Comparison of ENCODE assay signal across 8 cellular contexts in the genomic region with DNA sequence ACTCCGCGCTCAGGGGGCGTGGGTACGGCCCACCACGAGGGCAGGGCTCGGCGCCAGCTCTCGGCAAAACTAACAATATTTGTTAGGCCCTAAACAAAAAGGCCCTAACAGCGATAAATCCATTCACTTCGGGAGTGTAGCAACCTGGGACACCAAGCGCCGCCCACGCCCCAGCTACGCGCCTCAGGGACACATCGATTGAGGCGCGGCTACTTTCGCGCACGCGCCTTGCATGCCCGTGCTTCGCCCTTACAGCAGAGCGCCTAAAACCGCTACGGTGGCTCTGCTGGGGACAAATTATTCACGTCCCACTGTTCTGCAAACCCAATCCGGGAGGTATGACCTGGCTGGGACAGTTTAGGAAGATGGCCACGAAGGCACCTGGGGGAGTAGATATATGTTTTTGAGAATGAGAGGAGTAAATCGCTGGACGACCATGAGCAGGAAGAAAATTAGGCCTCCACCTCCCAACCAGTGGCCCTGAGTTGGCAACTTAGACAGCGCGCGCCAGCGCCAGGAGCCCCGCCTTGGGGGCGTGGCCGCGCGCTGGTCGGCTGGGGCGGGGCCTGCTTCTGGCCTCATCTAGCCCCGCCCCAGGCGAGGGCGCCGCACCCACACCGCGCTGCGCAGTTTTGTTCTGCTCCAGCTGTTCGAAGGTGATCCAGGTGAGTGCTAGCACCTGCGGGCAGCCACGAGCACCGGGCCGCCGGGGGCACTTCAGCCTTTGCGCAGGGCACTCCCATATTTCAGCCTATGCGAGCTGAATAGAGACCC. TPM values are rescaled to one million over a fixed set of nuclear protein-coding genes. Genes with fewer than 3 reads are reported as not detected.
A peak's percentile ranks its signal among the peaks of the same experiment; 100 is the strongest.
DNase-seq lines count a peak whose midpoint lies in the region; ATAC-seq and TF ChIP-seq lines count a peak whose summit lies in the region.

Gene MGST3 (plus strand): TSS at position 606 of the 774 bp plus-strand sequence. CDS start 18,614 bp downstream, outside the sequence.

- H3K9me3 ChIP-seq in heart right ventricle: no peaks in the 10 kb centered on the region
- no peaks in the 10 kb centered on the region for H3K9me3 ChIP-seq in upper lobe of left lung

- intact Hi-C loops in T-helper 1 cell treated with Interleukin-12 subunit alpha and Interleukin-12 subunit beta and Interleukin-4 antibody, amounts not matched to agents 30 ng/mL and 1 ng/mL, for 36 hours (cut with micrococcal nuclease): loop anchor here (1.0 to 10.0 kb wide), 12 partner anchors 33 to 1589 kb away; partner anchors contain the start of genes ALDH9A1, FAM78B, POU2F1 and TADA1
- intact Hi-C loops in heart right ventricle (cut with DNase I) (loop anchor here in 4 of 10 donors (2.0 to 10.0 kb wide), 4 partner anchors 32 to 134 kb away; partner anchors contain the start of genes ALDH9A1 (in 4 of the 4) and TMCO1 (in 1 of the 4)), posterior cingulate gyrus (cut with DNase I) (loop anchor here (5.0 kb wide), 1 partner anchor 196 kb away; the partner anchor contains the start of gene UCK2)

- H3K36me3 ChIP-seq in heart right ventricle (peaks cover 0 to 8% (median 0%) of the 10 kb centered on the region in 9 donors), upper lobe of left lung (no peaks in the 10 kb centered on the region)

- DNase-seq in NCI-H1694 (lab: John Stamatoyannopoulos, UW) (peak; percentile 99), amniotic epithelial cell (ENCODE audit: low read depth) (peak; percentile 81), heart right ventricle (peak; percentile 94 to 97), posterior cingulate gyrus (peak; percentile 80 to 98 (median 90)), upper lobe of left lung (peak; percentile 97 to 98)

- H3K27ac ChIP-seq in heart right ventricle: peak within 1 kb of the TSS; percentile 87 to 97 (median 92)
- H3K27ac ChIP-seq in upper lobe of left lung: peak within 1 kb of the TSS; percentile 86 to 96 (median 88)

- ATAC-seq in GM18498 (IDR thresholded peaks at IDR 0.05; ENCODE audit: unreplicated experiment) (peak; percentile 93), HG02885 (IDR thresholded peaks at IDR 0.05; ENCODE audit: poor library complexity, unreplicated experiment) (peak; percentile 87), heart right ventricle (peak; percentile 97 to 99 (median 98)), upper lobe of left lung (ENCODE audit: low FRiP score in 2 of 2) (peak; percentile 99)

- TF ChIP-seq POLR2A in upper lobe of left lung (IDR thresholded peaks at IDR 0.05): peak in 3 of 4 donors; percentile 76 to 92 (median 89)

- H3K27me3 ChIP-seq in heart right ventricle (no peaks in the 10 kb centered on the region), upper lobe of left lung (no peaks in the 10 kb centered on the region)

- TF ChIP-seq EP300 in upper lobe of left lung (IDR thresholded peaks at IDR 0.05): no peak

- TF ChIP-seq CTCF in heart right ventricle (IDR thresholded peaks at IDR 0.05) (no peak), upper lobe of left lung (IDR thresholded peaks at IDR 0.05) (no peak)

- H3K4me3 ChIP-seq in heart right ventricle (peak within 1 kb of the TSS; percentile 66 to 96 (median 81)), upper lobe of left lung (peak within 1 kb of the TSS; percentile 68 to 96 (median 84))

- WGBS in heart right ventricle, 2 donors: 0% methylated on average over 58 of the region's 58 CpGs
- WGBS in upper lobe of left lung, 2 donors: 1% methylated on average over 43 to 57 of the region's 58 CpGs

- H3K4me1 ChIP-seq in heart right ventricle (peaks cover 0 to 47% (median 35%) of the 10 kb centered on the region in 9 donors), upper lobe of left lung (peaks cover 33 to 43% (median 40%) of the 10 kb centered on the region in 4 donors)

RNA-seq across cellular contexts. Expression of gene MGST3, which starts in this region (rescaled TPM):
- total RNA-seq in T-helper 1 cell treated with Interleukin-12 subunit alpha and Interleukin-12 subunit beta and Interleukin-4 antibody, amounts not matched to agents 30 ng/mL and 1 ng/mL, for 36 hours: 49.5 TPM in 2 replicates
- 1,000 to 10,000 TPM in 1 of 10 donors, 100 to 1,000 TPM in 9; 545 to 1,002 (median 844) TPM for total RNA-seq in heart right ventricle
- 100 to 1,000 TPM; 425 to 837 TPM for polyA plus RNA-seq in heart right ventricle
- 100 to 1,000 TPM in 5 of 6 donors, 10 to 100 TPM in 1; 49.2 to 250 (median 202) TPM for total RNA-seq in upper lobe of left lung

Comparison
In these comparisons a context has a peak if more than half of its experiments do, and no peak if none do; other contexts are left out.
1. Peak in every context shown above with its lines: DNase-seq, ATAC-seq, H3K4me3 ChIP-seq and H3K27ac ChIP-seq.